ENCODE assay signal across 28 cellular contexts in the genomic region with DNA sequence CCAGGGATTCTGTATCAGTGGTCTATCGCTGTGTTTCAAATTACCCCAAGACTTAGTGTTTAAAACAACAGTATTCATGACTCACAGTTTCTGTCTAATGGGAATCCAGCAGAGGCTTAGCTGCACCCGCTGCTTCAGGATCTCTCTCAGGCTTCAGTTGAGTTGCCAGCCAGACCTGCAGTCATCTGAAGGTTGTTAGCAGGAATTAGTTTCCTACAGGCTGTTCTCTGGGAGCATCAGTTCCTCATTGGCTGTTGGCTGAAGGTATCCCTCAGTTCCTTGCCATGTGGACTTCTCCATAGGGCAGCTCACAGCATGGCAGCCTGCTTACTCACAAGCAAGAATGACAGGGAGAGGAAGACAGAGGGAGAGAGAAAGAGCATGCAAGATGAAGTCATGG.
DNase-seq lines count a peak whose midpoint lies in the region; ATAC-seq and TF ChIP-seq lines count a peak whose summit lies in the region.
"Had no signal": no experiment of that assay in that cellular context is flagged by ENCODE, and none has a peak within 500 bp of the region (broad histone marks: within the 10 kb centered on the region; RNA-seq: fewer than 3 reads in every experiment).

No MANE protein-coding gene starts in this region.

- H3K27ac Mint-ChIP-seq in activated CD4-positive, alpha-beta T cell treated with anti-CD3 and anti-CD28 coated beads, Interleukin-2, amount 10 ng/mL, durations not matched to agents 24 days and 14 days = no peak overlapping the region
- H3K27ac Mint-ChIP-seq in activated CD4-positive, alpha-beta T cell treated with anti-CD3 and anti-CD28 coated beads for 36 hours = no peak overlapping the region
- H3K27ac Mint-ChIP-seq: activated naive CD8-positive, alpha-beta T cell treated with anti-CD3 and anti-CD28 coated beads, Interleukin-2, amount 10 ng/mL, durations not matched to agents 7 days and 5 days; natural killer cell had no signal

- DNase-seq in activated CD4-positive, alpha-beta T cell treated with anti-CD3 and anti-CD28 coated beads, Interleukin-2, amount 10 ng/mL, durations not matched to agents 24 days and 14 days = peak; percentile 24
- DNase-seq in activated CD4-positive, alpha-beta T cell treated with anti-CD3 and anti-CD28 coated beads for 36 hours = no peak
- DNase-seq in amniotic epithelial cell (ENCODE audit: low read depth) (peak; percentile 33), fibroblast of mammary gland (ENCODE audit: low read depth) (peak; percentile 3), stromal cell of bone marrow (ENCODE audit: low read depth) (peak; percentile 14), NCI-H774 (lab: John Stamatoyannopoulos, UW) (no peak)
- DNase-seq: activated CD4-positive, alpha-beta T cell treated with anti-CD3 and anti-CD28 coated beads for 48 hours; activated gamma-delta T cell; activated naive CD8-positive, alpha-beta T cell treated with anti-CD3 and anti-CD28 coated beads, Interleukin-2, amount 10 ng/mL, durations not matched to agents 7 days and 5 days; activated T-cell treated with anti-CD3 and anti-CD28 coated beads, Interleukin-2, amount 50 U/mL, for 1 hour; body of pancreas; DMS79; GOT3; KG1; mucosa of descending colon; natural killer cell; NCI-H1436; NCI-H2081 treated with DMSO at 0.1 percent for 48 hours; NCI-H748 treated with DMSO at 0.1 percent for 48 hours; occipital lobe; SIG-M5; stimulated activated naive CD4-positive, alpha-beta T cell treated with Interleukin-2 at 50 U/mL for 16 hours; T-helper 9 cell had no signal

- no peaks in the 10 kb centered on the region for H3K9me3 Mint-ChIP-seq in activated CD4-positive, alpha-beta T cell treated with anti-CD3 and anti-CD28 coated beads, Interleukin-2, amount 10 ng/mL, durations not matched to agents 24 days and 14 days
- no peaks in the 10 kb centered on the region for H3K9me3 Mint-ChIP-seq in activated CD4-positive, alpha-beta T cell treated with anti-CD3 and anti-CD28 coated beads for 36 hours (ENCODE audit: low read depth)
- H3K9me3 Mint-ChIP-seq: activated naive CD8-positive, alpha-beta T cell treated with anti-CD3 and anti-CD28 coated beads, Interleukin-2, amount 10 ng/mL, durations not matched to agents 7 days and 5 days had no signal

- CTCF ChIA-PET in activated CD4-positive, alpha-beta T cell treated with anti-CD3 and anti-CD28 coated beads for 36 hours (lab: Charles Lee) = no interaction called here

- H3K4me1 Mint-ChIP-seq in activated CD4-positive, alpha-beta T cell treated with anti-CD3 and anti-CD28 coated beads, Interleukin-2, amount 10 ng/mL, durations not matched to agents 24 days and 14 days = no peaks in the 10 kb centered on the region
- H3K4me1 Mint-ChIP-seq in activated CD4-positive, alpha-beta T cell treated with anti-CD3 and anti-CD28 coated beads for 36 hours = no peaks in the 10 kb centered on the region
- H3K4me1 Mint-ChIP-seq: activated naive CD8-positive, alpha-beta T cell treated with anti-CD3 and anti-CD28 coated beads, Interleukin-2, amount 10 ng/mL, durations not matched to agents 7 days and 5 days; natural killer cell had no signal

- H3K4me3 Mint-ChIP-seq in activated CD4-positive, alpha-beta T cell treated with anti-CD3 and anti-CD28 coated beads, Interleukin-2, amount 10 ng/mL, durations not matched to agents 24 days and 14 days = no peak overlapping the region
- H3K4me3 Mint-ChIP-seq in activated CD4-positive, alpha-beta T cell treated with anti-CD3 and anti-CD28 coated beads for 36 hours = no peak overlapping the region
- H3K4me3 Mint-ChIP-seq: activated naive CD8-positive, alpha-beta T cell treated with anti-CD3 and anti-CD28 coated beads, Interleukin-2, amount 10 ng/mL, durations not matched to agents 7 days and 5 days; natural killer cell had no signal

- intact Hi-C loops in activated CD4-positive, alpha-beta T cell treated with anti-CD3 and anti-CD28 coated beads, Interleukin-2, amount 10 ng/mL, durations not matched to agents 24 days and 14 days (cut with micrococcal nuclease) = no loop called here
- intact Hi-C loops in activated CD4-positive, alpha-beta T cell treated with anti-CD3 and anti-CD28 coated beads for 36 hours (cut with DNase I, micrococcal nuclease) = no loop called here

- POLR2A ChIA-PET in activated CD4-positive, alpha-beta T cell treated with anti-CD3 and anti-CD28 coated beads for 36 hours (lab: Charles Lee) = no interaction called here

- ATAC-seq in activated CD4-positive, alpha-beta T cell treated with anti-CD3 and anti-CD28 coated beads for 36 hours = no peak
- no peak for ATAC-seq in HG03520 (IDR thresholded peaks at IDR 0.05; ENCODE audit: unreplicated experiment)
- no peak for ATAC-seq in GM19023 (IDR thresholded peaks at IDR 0.05; ENCODE audit: unreplicated experiment)
- ATAC-seq: body of pancreas, gastroesophageal sphincter, mucosa of descending colon, natural killer cell, Panc1 had no signal

- no peak for TF ChIP-seq CTCF in fibroblast of mammary gland (conservative IDR thresholded peaks at IDR 0.05; ENCODE audit: control insufficient read depth, insufficient read depth, low read depth, low read length)

- no peaks in the 10 kb centered on the region for H3K27me3 Mint-ChIP-seq in activated CD4-positive, alpha-beta T cell treated with anti-CD3 and anti-CD28 coated beads, Interleukin-2, amount 10 ng/mL, durations not matched to agents 24 days and 14 days
- H3K27me3 Mint-ChIP-seq in activated CD4-positive, alpha-beta T cell treated with anti-CD3 and anti-CD28 coated beads for 36 hours = no peaks in the 10 kb centered on the region
- H3K27me3 Mint-ChIP-seq: activated naive CD8-positive, alpha-beta T cell treated with anti-CD3 and anti-CD28 coated beads, Interleukin-2, amount 10 ng/mL, durations not matched to agents 7 days and 5 days had no signal

- no peak overlapping the region for H3K4me3 ChIP-seq in fibroblast of mammary gland (ENCODE audit: control insufficient read depth, low read depth, low read length)
- H3K4me3 ChIP-seq: body of pancreas, gastroesophageal sphincter, lung, mucosa of descending colon had no signal

- H3K36me3 Mint-ChIP-seq in activated CD4-positive, alpha-beta T cell treated with anti-CD3 and anti-CD28 coated beads, Interleukin-2, amount 10 ng/mL, durations not matched to agents 24 days and 14 days (ENCODE audit: low read depth) = no peaks in the 10 kb centered on the region
- H3K36me3 Mint-ChIP-seq in activated CD4-positive, alpha-beta T cell treated with anti-CD3 and anti-CD28 coated beads for 36 hours (ENCODE audit: low read depth) = no peaks in the 10 kb centered on the region
- H3K36me3 Mint-ChIP-seq: activated naive CD8-positive, alpha-beta T cell treated with anti-CD3 and anti-CD28 coated beads, Interleukin-2, amount 10 ng/mL, durations not matched to agents 7 days and 5 days; natural killer cell had no signal

Comparison
In these comparisons a context has a peak if more than half of its experiments do, and no peak if none do; other contexts are left out.
1. DNase-seq: peak in activated CD4-positive, alpha-beta T cell treated with anti-CD3 and anti-CD28 coated beads, Interleukin-2, amount 10 ng/mL, durations not matched to agents 24 days and 14 days (single experiment), amniotic epithelial cell (single experiment), fibroblast of mammary gland (single experiment) and stromal cell of bone marrow (single experiment); none in activated CD4-positive, alpha-beta T cell treated with anti-CD3 and anti-CD28 coated beads for 36 hours (single experiment) and NCI-H774 (single experiment).